10 cellular contexts compared by ENCODE assay signal in genomic region chr1:41682845-41683630, GRCh38.
DNase-seq lines count a peak whose midpoint lies in the region; ATAC-seq and TF ChIP-seq lines count a peak whose summit lies in the region.
"Had no signal": no experiment of that assay in that cellular context is flagged by ENCODE, and none has a peak within 500 bp of the region (broad histone marks: within the 10 kb centered on the region; RNA-seq: fewer than 3 reads in every experiment).

No MANE protein-coding gene starts in this region.

- H3K4me1 ChIP-seq in OCI-LY3 (ENCODE audit: low read length): peaks cover 67% of the 10 kb centered on the region

- peaks cover 3% of the 10 kb centered on the region; the same call in 1 of the 2 replicates for H3K79me2 ChIP-seq in OCI-LY3 (ENCODE audit: low read length)

- no peaks in the 10 kb centered on the region for H3K27me3 ChIP-seq in OCI-LY3 (ENCODE audit: low read depth, low read length)

- no peak for TF ChIP-seq CTCF in OCI-LY3 (IDR thresholded peaks at IDR 0.05; ENCODE audit: low read depth, low read length)

- peaks cover 2% of the 10 kb centered on the region for H3K36me3 ChIP-seq in OCI-LY3 (replicated peaks; ENCODE audit: low read depth, low read length)

- H3K27ac ChIP-seq in OCI-LY3 (ENCODE audit: low read length): 0 out of 2 replicates have a peak overlapping the region, but pooled peaks have one; percentile 47

- peak overlapping the region; percentile 65 for H3K27ac Mint-ChIP-seq in activated naive CD4-positive, alpha-beta T cell treated with anti-CD3 and anti-CD28 coated beads for 36 hours
- H3K27ac Mint-ChIP-seq in dendritic cell treated with granulocyte-macrophage colony-stimulating factor and Interleukin-4, amounts not matched to agents 40 ng/mL and 50 ng/mL, for 4 days: peak overlapping the region; percentile 55
- peak overlapping the region; percentile 29 to 35 for H3K27ac Mint-ChIP-seq in stimulated activated naive CD8-positive, alpha-beta T cell treated with anti-CD3 and anti-CD28 coated beads, Interleukin-15, amount 100 ng/mL, for 72 hours

- DNase-seq in activated naive CD4-positive, alpha-beta T cell treated with anti-CD3 and anti-CD28 coated beads for 36 hours: peak; percentile 47
- no peak for DNase-seq in activated naive CD4-positive, alpha-beta T cell (lab: John Stamatoyannopoulos, UW)
- DNase-seq in stimulated activated naive CD8-positive, alpha-beta T cell treated with anti-CD3 and anti-CD28 coated beads, Interleukin-15, amount 100 ng/mL, for 72 hours: no peak
- no peak for DNase-seq in A172 (ENCODE audit: low spot score)
- DNase-seq in HUDEP-2 (lab: John Stamatoyannopoulos, UW; ENCODE audit: unreplicated experiment in 76 of 76): no peak
- DNase-seq: NCI-H2081 had no signal

- H3K4me2 ChIP-seq in OCI-LY3 (ENCODE audit: low read length): peak overlapping the region; percentile 5; the same call in 1 of the 2 replicates

- H2AFZ ChIP-seq in OCI-LY3 (ENCODE audit: low read depth, low read length): no peak overlapping the region

- H3K4me3 Mint-ChIP-seq in activated naive CD4-positive, alpha-beta T cell treated with anti-CD3 and anti-CD28 coated beads for 36 hours: no peak overlapping the region
- H3K4me3 Mint-ChIP-seq in dendritic cell treated with granulocyte-macrophage colony-stimulating factor and Interleukin-4, amounts not matched to agents 40 ng/mL and 50 ng/mL, for 4 days: peak overlapping the region; percentile 1
- H3K4me3 Mint-ChIP-seq in stimulated activated naive CD8-positive, alpha-beta T cell treated with anti-CD3 and anti-CD28 coated beads, Interleukin-15, amount 100 ng/mL, for 72 hours: peak overlapping the region; percentile 49 to 58

- H3K27me3 Mint-ChIP-seq in activated naive CD4-positive, alpha-beta T cell treated with anti-CD3 and anti-CD28 coated beads for 36 hours (ENCODE audit: low read depth): no peaks in the 10 kb centered on the region
- H3K27me3 Mint-ChIP-seq in dendritic cell treated with granulocyte-macrophage colony-stimulating factor and Interleukin-4, amounts not matched to agents 40 ng/mL and 50 ng/mL, for 4 days: peaks cover 2% of the 10 kb centered on the region
- no peaks in the 10 kb centered on the region for H3K27me3 Mint-ChIP-seq in stimulated activated naive CD8-positive, alpha-beta T cell treated with anti-CD3 and anti-CD28 coated beads, Interleukin-15, amount 100 ng/mL, for 72 hours

- H3K4me1 Mint-ChIP-seq in activated naive CD4-positive, alpha-beta T cell treated with anti-CD3 and anti-CD28 coated beads for 36 hours (ENCODE audit: low read depth): peaks cover 53% of the 10 kb centered on the region
- peaks cover 85% of the 10 kb centered on the region for H3K4me1 Mint-ChIP-seq in dendritic cell treated with granulocyte-macrophage colony-stimulating factor and Interleukin-4, amounts not matched to agents 40 ng/mL and 50 ng/mL, for 4 days (ENCODE audit: low read depth)
- H3K4me1 Mint-ChIP-seq in stimulated activated naive CD8-positive, alpha-beta T cell treated with anti-CD3 and anti-CD28 coated beads, Interleukin-15, amount 100 ng/mL, for 72 hours: peaks cover 82% of the 10 kb centered on the region

- intact Hi-C loops in activated naive CD4-positive, alpha-beta T cell treated with anti-CD3 and anti-CD28 coated beads for 36 hours (cut with micrococcal nuclease): loop anchor here (1.0 kb wide), 1 partner anchor 68 kb away; no protein-coding TSS in a partner anchor
- intact Hi-C loops in dendritic cell treated with granulocyte-macrophage colony-stimulating factor and Interleukin-4, amounts not matched to agents 40 ng/mL and 50 ng/mL, for 4 days (cut with micrococcal nuclease): no loop called here

- no peaks in the 10 kb centered on the region for H3K9me3 ChIP-seq in OCI-LY3 (ENCODE audit: insufficient read depth, low read length)
- H3K9me3 ChIP-seq: mucosa of descending colon had no signal

- CTCF ChIA-PET in activated naive CD4-positive, alpha-beta T cell treated with anti-CD3 and anti-CD28 coated beads for 36 hours (lab: Charles Lee): interaction anchor here (0.5 to 1.4 kb wide), 3 partner anchors 10 to 338 kb away, joined by 3 to 4 read pairs (median 3); no protein-coding TSS in a partner anchor

- no peaks in the 10 kb centered on the region for H3K36me3 Mint-ChIP-seq in activated naive CD4-positive, alpha-beta T cell treated with anti-CD3 and anti-CD28 coated beads for 36 hours (ENCODE audit: low read depth)
- H3K36me3 Mint-ChIP-seq in dendritic cell treated with granulocyte-macrophage colony-stimulating factor and Interleukin-4, amounts not matched to agents 40 ng/mL and 50 ng/mL, for 4 days (ENCODE audit: low read depth): no peaks in the 10 kb centered on the region

- H4K20me1 ChIP-seq in OCI-LY3 (ENCODE audit: insufficient read depth, low read length): no peaks in the 10 kb centered on the region

- no peaks in the 10 kb centered on the region for H3K9me3 Mint-ChIP-seq in activated naive CD4-positive, alpha-beta T cell treated with anti-CD3 and anti-CD28 coated beads for 36 hours
- no peaks in the 10 kb centered on the region for H3K9me3 Mint-ChIP-seq in dendritic cell treated with granulocyte-macrophage colony-stimulating factor and Interleukin-4, amounts not matched to agents 40 ng/mL and 50 ng/mL, for 4 days
- no peaks in the 10 kb centered on the region for H3K9me3 Mint-ChIP-seq in stimulated activated naive CD8-positive, alpha-beta T cell treated with anti-CD3 and anti-CD28 coated beads, Interleukin-15, amount 100 ng/mL, for 72 hours

- peak overlapping the region; percentile 49; the same call in 1 of the 2 replicates for H3K9ac ChIP-seq in OCI-LY3 (ENCODE audit: low read length)

- H3K4me3 ChIP-seq in OCI-LY3 (ENCODE audit: low read length): no peak overlapping the region
- H3K4me3 ChIP-seq: mucosa of descending colon had no signal

- peak; percentile 26 for ATAC-seq in stimulated activated naive CD8-positive, alpha-beta T cell treated with anti-CD3 and anti-CD28 coated beads, Interleukin-15, amount 100 ng/mL, for 72 hours
- no peak for ATAC-seq in activated CD4-positive, CD25-positive, alpha-beta regulatory T cell treated with anti-CD3 and anti-CD28 coated beads, Interleukin-2, amount 50 U/mL, for 24 hours
